In the genomic region with DNA sequence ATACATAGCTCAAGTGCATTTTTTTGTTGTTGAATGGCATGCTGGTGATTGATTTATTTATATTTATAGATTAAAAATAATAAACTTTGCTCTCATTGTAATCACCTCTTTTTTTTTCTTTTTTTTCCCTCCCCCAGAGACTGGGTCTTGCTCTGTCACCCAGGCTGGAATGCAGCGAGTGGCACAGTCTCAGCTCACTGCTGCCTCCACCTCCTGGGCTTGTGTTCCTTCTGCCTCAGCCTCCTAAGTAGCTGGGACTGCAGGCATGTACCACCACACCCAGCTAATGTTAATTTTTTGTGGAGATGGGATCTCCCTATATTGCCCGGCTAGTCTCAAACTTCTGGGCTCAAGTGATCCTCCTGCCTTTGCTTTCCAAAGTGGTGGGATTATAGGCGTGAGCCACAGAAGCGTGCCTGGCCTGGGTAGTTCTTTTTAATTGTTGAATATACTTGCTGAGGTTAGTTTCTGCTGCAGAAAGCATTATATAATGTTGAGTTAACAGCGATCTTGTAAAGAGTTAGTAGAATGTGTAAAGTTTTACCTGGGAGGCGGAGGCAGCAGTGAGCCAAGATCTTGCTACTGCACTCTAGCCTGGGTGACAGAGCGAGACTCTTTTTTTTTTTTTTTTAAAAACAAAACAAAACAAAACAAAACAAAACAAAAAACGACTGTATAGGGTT, we compare ENCODE assay signal across 14 cellular contexts.
A peak's percentile ranks its signal among the peaks of the same experiment; 100 is the strongest.
DNase-seq lines count a peak whose midpoint lies in the region; ATAC-seq and TF ChIP-seq lines count a peak whose summit lies in the region.
"Had no signal": no experiment of that assay in that cellular context is flagged by ENCODE, and none has a peak within 500 bp of the region (broad histone marks: within the 10 kb centered on the region; RNA-seq: fewer than 3 reads in every experiment).

No MANE protein-coding gene starts in this region.

- H3K27me3 Mint-ChIP-seq in activated CD4-positive, alpha-beta memory T cell treated with anti-CD3 and anti-CD28 coated beads, Interleukin-2, amount 10 ng/mL, durations not matched to agents 7 days and 5 days: no peaks in the 10 kb centered on the region
- H3K27me3 Mint-ChIP-seq: central memory CD8-positive, alpha-beta T cell had no signal

- ATAC-seq in thoracic aorta (ENCODE audit: insufficient number of reproducible peaks, low FRiP score, low read depth) (no peak), HG03469 (IDR thresholded peaks at IDR 0.05; ENCODE audit: unreplicated experiment) (no peak), HG03095 (IDR thresholded peaks at IDR 0.05; ENCODE audit: unreplicated experiment) (no peak)
- ATAC-seq: gastrocnemius medialis had no signal

- no peaks in the 10 kb centered on the region for H3K9me3 ChIP-seq in HEK293 (ENCODE audit: control insufficient read depth, insufficient read depth, low read depth, low read length)
- no peaks in the 10 kb centered on the region for H3K9me3 ChIP-seq in ascending aorta
- H3K9me3 ChIP-seq in thoracic aorta: no peaks in the 10 kb centered on the region
- H3K9me3 ChIP-seq: BE2C, gastrocnemius medialis had no signal

- H3K4me3 ChIP-seq in HEK293 (ENCODE audit: low read depth, low read length) (no peak overlapping the region), ascending aorta (no peak overlapping the region), kidney epithelial cell (ENCODE audit: low read depth, low read length) (no peak overlapping the region), thoracic aorta (no peak overlapping the region)
- H3K4me3 ChIP-seq: gastrocnemius medialis had no signal

- H3K27ac ChIP-seq in HEK293 (ENCODE audit: extremely low read depth, low read depth, low read length) (no peak overlapping the region), ascending aorta (peak overlapping the region; percentile 60 to 63), thoracic aorta (peak overlapping the region; percentile 21 to 43)
- H3K27ac ChIP-seq: gastrocnemius medialis had no signal

- intact Hi-C loops in ascending aorta (cut with DNase I): no loop called here

- peaks cover 0 to 9% of the 10 kb centered on the region in 2 experiments; a peak in 1 of 3 replicates for H3K36me3 ChIP-seq in HEK293 (ENCODE audit: control insufficient read depth in 2 of 2, insufficient read depth in 1 of 2, low read length in 2 of 2)
- H3K36me3 ChIP-seq in ascending aorta: no peaks in the 10 kb centered on the region
- H3K36me3 ChIP-seq in kidney epithelial cell (ENCODE audit: control insufficient read depth, insufficient read depth, low read length): no peaks in the 10 kb centered on the region
- H3K36me3 ChIP-seq in thoracic aorta: no peaks in the 10 kb centered on the region
- H3K36me3 ChIP-seq: BE2C, gastrocnemius medialis had no signal

- H3K36me3 Mint-ChIP-seq in activated CD4-positive, alpha-beta memory T cell treated with anti-CD3 and anti-CD28 coated beads, Interleukin-2, amount 10 ng/mL, durations not matched to agents 7 days and 5 days (ENCODE audit: low read depth): peaks cover 5% of the 10 kb centered on the region

- H3K27me3 ChIP-seq in ascending aorta (no peaks in the 10 kb centered on the region), kidney epithelial cell (ENCODE audit: control insufficient read depth, insufficient read depth, low read length) (no peaks in the 10 kb centered on the region), thoracic aorta (replicated peaks; ENCODE audit: insufficient read depth) (no peaks in the 10 kb centered on the region)
- H3K27me3 ChIP-seq: BE2C, gastrocnemius medialis had no signal

- POLR2A ChIA-PET in HEK293 (lab: Yijun Ruan, JAX): interaction anchor here (1.0 kb wide), 1 partner anchor 287 kb away, joined by 3 read pairs; no protein-coding TSS in a partner anchor
- POLR2A ChIA-PET in activated CD4-positive, alpha-beta memory T cell treated with anti-CD3 and anti-CD28 coated beads, Interleukin-2, amount 10 ng/mL, durations not matched to agents 7 days and 5 days (lab: Charles Lee): no interaction called here

- DNase-seq in ascending aorta (ENCODE audit: low spot score in 2 of 2): no peak
- DNase-seq in kidney epithelial cell (ENCODE audit: low read depth): no peak
- DNase-seq in thoracic aorta (ENCODE audit: low spot score): no peak
- DNase-seq in activated CD4-positive, alpha-beta memory T cell treated with anti-CD3 and anti-CD28 coated beads, Interleukin-2, amount 10 ng/mL, durations not matched to agents 7 days and 5 days: no peak
- DNase-seq: BE2C, gastrocnemius medialis, midbrain, NCI-H1048, NCI-H526 treated with DMSO at 0.1 percent for 48 hours had no signal

- no peak overlapping the region for H3K4me3 Mint-ChIP-seq in activated CD4-positive, alpha-beta memory T cell treated with anti-CD3 and anti-CD28 coated beads, Interleukin-2, amount 10 ng/mL, durations not matched to agents 7 days and 5 days
- H3K4me3 Mint-ChIP-seq: central memory CD8-positive, alpha-beta T cell had no signal

- H3K4me1 ChIP-seq in HEK293 (ENCODE audit: control insufficient read depth, insufficient read depth, low read length) (peaks cover 16% of the 10 kb centered on the region), ascending aorta (peaks cover 6 to 37% of the 10 kb centered on the region in 2 donors), thoracic aorta (ENCODE audit: control insufficient read depth in 1 of 2, low read depth in 2 of 2) (peaks cover 32 to 80% of the 10 kb centered on the region in 2 donors)
- H3K4me1 ChIP-seq: BE2C had no signal

- TF ChIP-seq CTCF in HEK293 (tag by site-specific recombination; IDR thresholded peaks at IDR 0.05): no peak
- TF ChIP-seq CTCF in ascending aorta (IDR thresholded peaks at IDR 0.05): no peak
- peak; percentile 10 for TF ChIP-seq CTCF in kidney epithelial cell (IDR thresholded peaks at IDR 0.05; ENCODE audit: insufficient read depth, low read length, poor library complexity, severe bottlenecking)
- TF ChIP-seq CTCF in thoracic aorta (IDR thresholded peaks at IDR 0.05): no peak

- H3K9me3 Mint-ChIP-seq in activated CD4-positive, alpha-beta memory T cell treated with anti-CD3 and anti-CD28 coated beads, Interleukin-2, amount 10 ng/mL, durations not matched to agents 7 days and 5 days: no peaks in the 10 kb centered on the region
- H3K9me3 Mint-ChIP-seq: activated T-helper 2 cell treated with anti-CD3 and anti-CD28 coated beads, Interferon-gamma antibody, Interleukin-2, Interleukin-4, amounts not matched to agents 10 μg/mL and 5 μg/mL and 100 μg/mL, durations not matched to agents 14 hours and 24 hours and 36 hours; central memory CD8-positive, alpha-beta T cell had no signal

- no peak overlapping the region for H3K27ac Mint-ChIP-seq in activated CD4-positive, alpha-beta memory T cell treated with anti-CD3 and anti-CD28 coated beads, Interleukin-2, amount 10 ng/mL, durations not matched to agents 7 days and 5 days
- H3K27ac Mint-ChIP-seq: activated T-helper 2 cell treated with anti-CD3 and anti-CD28 coated beads, Interferon-gamma antibody, Interleukin-2, Interleukin-4, amounts not matched to agents 10 μg/mL and 5 μg/mL and 100 μg/mL, durations not matched to agents 14 hours and 24 hours and 36 hours had no signal

- peaks cover 26% of the 10 kb centered on the region for H3K4me1 Mint-ChIP-seq in activated CD4-positive, alpha-beta memory T cell treated with anti-CD3 and anti-CD28 coated beads, Interleukin-2, amount 10 ng/mL, durations not matched to agents 7 days and 5 days

- CTCF ChIA-PET in HEK293 (lab: Yijun Ruan, JAX): interaction anchor here (0.5 to 0.9 kb wide), 3 partner anchors 69 to 202 kb away, joined by 3 to 4 read pairs (median 4); no protein-coding TSS in a partner anchor
- CTCF ChIA-PET in activated CD4-positive, alpha-beta memory T cell treated with anti-CD3 and anti-CD28 coated beads, Interleukin-2, amount 10 ng/mL, durations not matched to agents 7 days and 5 days (lab: Charles Lee): no interaction called here

TF ChIP-seq in HEK293, 187 proteins besides CTCF, POLR2A, EP300 and RAD21 (continues in another document):
- no peak for TF ChIP-seq ZNF16 (tag by site-specific recombination; IDR thresholded peaks at IDR 0.05; ENCODE audit: low read depth)
- TF ChIP-seq GLIS2 (tag by site-specific recombination; IDR thresholded peaks at IDR 0.05): no peak
- no peak for TF ChIP-seq ZBTB21 (tag by site-specific recombination; IDR thresholded peaks at IDR 0.05)
- TF ChIP-seq, protein P1, sequence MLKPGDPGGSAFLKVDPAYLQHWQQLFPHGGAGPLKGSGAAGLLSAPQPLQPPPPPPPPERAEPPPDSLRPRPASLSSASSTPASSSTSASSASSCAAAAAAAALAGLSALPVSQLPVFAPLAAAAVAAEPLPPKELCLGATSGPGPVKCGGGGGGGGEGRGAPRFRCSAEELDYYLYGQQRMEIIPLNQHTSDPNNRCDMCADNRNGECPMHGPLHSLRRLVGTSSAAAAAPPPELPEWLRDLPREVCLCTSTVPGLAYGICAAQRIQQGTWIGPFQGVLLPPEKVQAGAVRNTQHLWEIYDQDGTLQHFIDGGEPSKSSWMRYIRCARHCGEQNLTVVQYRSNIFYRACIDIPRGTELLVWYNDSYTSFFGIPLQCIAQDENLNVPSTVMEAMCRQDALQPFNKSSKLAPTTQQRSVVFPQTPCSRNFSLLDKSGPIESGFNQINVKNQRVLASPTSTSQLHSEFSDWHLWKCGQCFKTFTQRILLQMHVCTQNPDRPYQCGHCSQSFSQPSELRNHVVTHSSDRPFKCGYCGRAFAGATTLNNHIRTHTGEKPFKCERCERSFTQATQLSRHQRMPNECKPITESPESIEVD (tag by site-specific recombination; IDR thresholded peaks at IDR 0.05): peak; percentile 47; the same call in 1 of the 2 replicates
- no peak for TF ChIP-seq BCL11B (tag by site-specific recombination; IDR thresholded peaks at IDR 0.05; ENCODE audit: low read depth)
- peak; percentile 35 for TF ChIP-seq GLIS1 (tag by site-specific recombination; IDR thresholded peaks at IDR 0.05)
- no peak for TF ChIP-seq ZNF747 (tag by site-specific recombination; IDR thresholded peaks at IDR 0.05)
- no peak for TF ChIP-seq YY1 (tag by site-specific recombination; IDR thresholded peaks at IDR 0.05)
- TF ChIP-seq ZNF514 (tag by site-specific recombination; IDR thresholded peaks at IDR 0.05): no peak
- no peak for TF ChIP-seq ZNF670 (tag by site-specific recombination; IDR thresholded peaks at IDR 0.05; ENCODE audit: low read depth)
- no peak for TF ChIP-seq ZSCAN30 (tag by site-specific recombination; IDR thresholded peaks at IDR 0.05)
- TF ChIP-seq GLI2 (tag by site-specific recombination; IDR thresholded peaks at IDR 0.05; ENCODE audit: borderline replicate concordance, low read depth): no peak
